In the genomic region with DNA sequence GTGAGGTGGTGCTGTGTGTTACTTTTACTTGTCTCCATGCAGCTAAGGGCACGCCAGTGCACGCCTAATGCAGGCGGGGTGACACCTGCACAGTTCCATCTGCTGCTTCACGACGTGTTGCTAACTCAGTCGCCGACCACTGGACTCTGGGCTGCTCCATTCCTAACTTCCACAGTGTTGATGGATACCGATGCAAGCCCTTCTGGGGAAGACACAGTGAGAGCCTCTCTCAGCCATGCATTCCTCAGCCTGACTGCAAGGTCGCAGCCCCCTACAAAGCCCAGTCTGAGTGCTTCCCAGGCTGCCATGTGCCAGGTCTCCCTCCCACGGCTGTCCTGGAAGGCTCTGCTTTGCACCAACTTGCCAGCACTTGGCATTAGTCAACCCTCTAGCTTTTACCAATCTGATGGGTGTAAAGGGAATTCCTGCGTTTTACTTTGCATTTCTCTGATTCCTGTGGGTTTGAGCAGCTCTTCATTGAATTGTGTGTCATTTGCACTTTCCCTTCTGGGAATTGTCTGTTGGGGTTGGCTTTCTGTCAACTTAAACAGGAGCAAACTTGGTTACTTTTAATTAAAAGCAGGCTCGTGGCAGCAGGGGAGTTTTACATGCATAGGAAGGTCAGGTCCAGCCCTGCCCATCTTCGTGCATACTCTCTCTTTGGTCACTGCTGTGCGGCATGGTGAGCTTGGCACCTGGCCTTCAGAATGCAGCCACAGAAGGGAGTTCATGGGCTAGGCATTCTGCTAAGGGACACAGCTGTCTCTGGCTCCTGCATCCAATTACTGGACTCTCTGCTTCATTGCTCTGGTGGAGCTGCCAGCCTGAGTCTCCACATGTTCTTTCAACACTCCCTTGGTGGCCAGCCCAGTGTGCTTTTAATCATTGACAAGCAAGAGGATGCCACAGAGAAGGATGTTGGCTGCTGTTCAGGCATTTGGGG, we compare ENCODE assay signal across 9 cellular contexts. TPM values are rescaled to one million over a fixed set of nuclear protein-coding genes. Genes with fewer than 3 reads are reported as not detected.
DNase-seq lines count a peak whose midpoint lies in the region; ATAC-seq, FAIRE-seq and TF ChIP-seq lines count a peak whose summit lies in the region.
"Had no signal": no experiment of that assay in that cellular context is flagged by ENCODE, and none has a peak within 500 bp of the region (broad histone marks: within the 10 kb centered on the region; RNA-seq: fewer than 3 reads in every experiment).

No MANE protein-coding gene starts in this region.

- no peak overlapping the region for H3K9ac ChIP-seq in Karpas-422 (ENCODE audit: low read length)

- no peaks in the 10 kb centered on the region for H3K9me3 ChIP-seq in Karpas-422 (ENCODE audit: low read length)

- no peaks in the 10 kb centered on the region for H3K36me3 ChIP-seq in Karpas-422 (ENCODE audit: insufficient read depth, low read length)

- no peaks in the 10 kb centered on the region for H4K20me1 ChIP-seq in Karpas-422 (ENCODE audit: insufficient read depth, low read depth, low read length)

- no peak for TF ChIP-seq CTCF in dorsolateral prefrontal cortex (IDR thresholded peaks at IDR 0.05 in 54 of 56, conservative IDR thresholded peaks at IDR 0.05 in 2 of 56; ENCODE audit: low read depth in 1 of 56, partially characterized antibody in 56 of 56)
- TF ChIP-seq CTCF in neural crest cell (conservative IDR thresholded peaks at IDR 0.05): no peak

- FAIRE-seq in GM12892 (lab: Jason Lieb, UNC): no peak

- no peak for TF ChIP-seq POLR2A in GM12892 (IDR thresholded peaks at IDR 0.05; ENCODE audit: low read depth, low read length)

- H3K9me2 ChIP-seq in Karpas-422 (replicated peaks; ENCODE audit: insufficient read depth, low read length): no peaks in the 10 kb centered on the region

- H2AFZ ChIP-seq in Karpas-422 (ENCODE audit: low read length): no peak overlapping the region

- DNase-seq in AG08396 (ENCODE audit: low spot score) (peak; percentile 75), LHCN-M2 (ENCODE audit: low read depth) (peak; percentile 96), dorsolateral prefrontal cortex (peak in 7 of 10 donors; percentile 21 to 67 (median 52)), neural crest cell (ENCODE audit: low read depth, low spot score) (no peak), GM12892 (ENCODE audit: insufficient read length) (no peak), Karpas-422 (no peak)
- no peak for DNase-seq in activated T-helper 2 cell treated with anti-CD3 and anti-CD28 coated beads, Interferon-gamma antibody, Interleukin-2, Interleukin-4, amounts not matched to agents 10 μg/mL and 5 μg/mL and 100 μg/mL, durations not matched to agents 14 hours and 24 hours and 36 hours (ENCODE audit: low spot score)
- DNase-seq: NCI-H510A treated with DMSO at 0.1 percent for 48 hours had no signal

- H3K9me3 Mint-ChIP-seq in neural crest cell: peaks cover 24% of the 10 kb centered on the region
- peaks cover 17% of the 10 kb centered on the region for H3K9me3 Mint-ChIP-seq in activated T-helper 2 cell treated with anti-CD3 and anti-CD28 coated beads, Interferon-gamma antibody, Interleukin-2, Interleukin-4, amounts not matched to agents 10 μg/mL and 5 μg/mL and 100 μg/mL, durations not matched to agents 14 hours and 24 hours and 36 hours

- peaks cover 12% of the 10 kb centered on the region for H3K4me1 Mint-ChIP-seq in neural crest cell
- H3K4me1 Mint-ChIP-seq in activated T-helper 2 cell treated with anti-CD3 and anti-CD28 coated beads, Interferon-gamma antibody, Interleukin-2, Interleukin-4, amounts not matched to agents 10 μg/mL and 5 μg/mL and 100 μg/mL, durations not matched to agents 14 hours and 24 hours and 36 hours (ENCODE audit: low read depth): no peaks in the 10 kb centered on the region

- H3K79me2 ChIP-seq in Karpas-422 (ENCODE audit: low read length): no peaks in the 10 kb centered on the region

- intact Hi-C loops in dorsolateral prefrontal cortex (cut with DNase I): no loop called here
- intact Hi-C loops in activated T-helper 2 cell treated with anti-CD3 and anti-CD28 coated beads, Interferon-gamma antibody, Interleukin-2, Interleukin-4, amounts not matched to agents 10 μg/mL and 5 μg/mL and 100 μg/mL, durations not matched to agents 14 hours and 24 hours and 36 hours (cut with micrococcal nuclease): no loop called here

- H3K27ac Mint-ChIP-seq in neural crest cell (ENCODE audit: unreplicated experiment): peak overlapping the region; percentile 43
- no peak overlapping the region for H3K27ac Mint-ChIP-seq in activated T-helper 2 cell treated with anti-CD3 and anti-CD28 coated beads, Interferon-gamma antibody, Interleukin-2, Interleukin-4, amounts not matched to agents 10 μg/mL and 5 μg/mL and 100 μg/mL, durations not matched to agents 14 hours and 24 hours and 36 hours

- H3K4me2 ChIP-seq in Karpas-422 (ENCODE audit: low read depth, low read length, poor library complexity, severe bottlenecking): no peak overlapping the region

- H3K27me3 ChIP-seq in dorsolateral prefrontal cortex: peaks cover 0 to 4% (median 0%) of the 10 kb centered on the region in 45 donors
- H3K27me3 ChIP-seq in Karpas-422 (ENCODE audit: low read length): no peaks in the 10 kb centered on the region

- H3K4me3 Mint-ChIP-seq in neural crest cell: no peak overlapping the region
- H3K4me3 Mint-ChIP-seq in activated T-helper 2 cell treated with anti-CD3 and anti-CD28 coated beads, Interferon-gamma antibody, Interleukin-2, Interleukin-4, amounts not matched to agents 10 μg/mL and 5 μg/mL and 100 μg/mL, durations not matched to agents 14 hours and 24 hours and 36 hours (ENCODE audit: low read depth): no peak overlapping the region

- H3K4me3 ChIP-seq in dorsolateral prefrontal cortex: no peak overlapping the region
- no peak overlapping the region for H3K4me3 ChIP-seq in Karpas-422 (ENCODE audit: low read length)

- H3K4me1 ChIP-seq in Karpas-422 (ENCODE audit: low read length): no peaks in the 10 kb centered on the region

- H3K27me3 Mint-ChIP-seq in neural crest cell (ENCODE audit: low read depth): peaks cover 16% of the 10 kb centered on the region
- H3K27me3 Mint-ChIP-seq in activated T-helper 2 cell treated with anti-CD3 and anti-CD28 coated beads, Interferon-gamma antibody, Interleukin-2, Interleukin-4, amounts not matched to agents 10 μg/mL and 5 μg/mL and 100 μg/mL, durations not matched to agents 14 hours and 24 hours and 36 hours (ENCODE audit: low read depth): no peaks in the 10 kb centered on the region

- H3K27ac ChIP-seq in dorsolateral prefrontal cortex (no peak overlapping the region), Karpas-422 (ENCODE audit: low read length) (no peak overlapping the region)

- ATAC-seq in HG03565 (IDR thresholded peaks at IDR 0.05; ENCODE audit: unreplicated experiment): no peak

- peaks cover 16% of the 10 kb centered on the region for H3K36me3 Mint-ChIP-seq in neural crest cell (ENCODE audit: low read depth)
- H3K36me3 Mint-ChIP-seq in activated T-helper 2 cell treated with anti-CD3 and anti-CD28 coated beads, Interferon-gamma antibody, Interleukin-2, Interleukin-4, amounts not matched to agents 10 μg/mL and 5 μg/mL and 100 μg/mL, durations not matched to agents 14 hours and 24 hours and 36 hours (ENCODE audit: low read depth): no peaks in the 10 kb centered on the region

RNA-seq across cellular contexts. Expression of a gene that starts 34.6 kb away (rescaled TPM):
- total RNA-seq in LHCN-M2 (2014; rRNA removed) (0.51 and 2.6 TPM in 2 replicates), dorsolateral prefrontal cortex (100 to 1,000 TPM in 34 of 120 experiments, 10 to 100 TPM in 86; 24.5 to 131 (median 91.2) TPM), neural crest cell (7.6 and 10.0 TPM in 2 replicates)
- 5.3 TPM for polyA plus RNA-seq in LHCN-M2 (2012)
- polyA plus RNA-seq in GM12892 (2012; ENCODE audit: missing spikeins): 0.19 TPM
- not detected in 2 replicates for total RNA-seq in activated T-helper 2 cell treated with anti-CD3 and anti-CD28 coated beads, Interferon-gamma antibody, Interleukin-2, Interleukin-4, amounts not matched to agents 10 μg/mL and 5 μg/mL and 100 μg/mL, durations not matched to agents 14 hours and 24 hours and 36 hours
- total RNA-seq in Karpas-422 (2014; rRNA removed; shearing (Covaris generic); ENCODE audit: low replicate concordance): not detected in 2 replicates

Comparison
In these comparisons a context has a peak if more than half of its experiments do, and no peak if none do; other contexts are left out.
1. DNase-seq: peak in AG08396 (single experiment), LHCN-M2 (single experiment) and dorsolateral prefrontal cortex (7 of 10); none in neural crest cell (single experiment), GM12892 (single experiment), activated T-helper 2 cell treated with anti-CD3 and anti-CD28 coated beads, Interferon-gamma antibody, Interleukin-2, Interleukin-4, amounts not matched to agents 10 μg/mL and 5 μg/mL and 100 μg/mL, durations not matched to agents 14 hours and 24 hours and 36 hours (single experiment) and Karpas-422 (single experiment).